ENCODE assay signal across 9 cellular contexts in the genomic region with DNA sequence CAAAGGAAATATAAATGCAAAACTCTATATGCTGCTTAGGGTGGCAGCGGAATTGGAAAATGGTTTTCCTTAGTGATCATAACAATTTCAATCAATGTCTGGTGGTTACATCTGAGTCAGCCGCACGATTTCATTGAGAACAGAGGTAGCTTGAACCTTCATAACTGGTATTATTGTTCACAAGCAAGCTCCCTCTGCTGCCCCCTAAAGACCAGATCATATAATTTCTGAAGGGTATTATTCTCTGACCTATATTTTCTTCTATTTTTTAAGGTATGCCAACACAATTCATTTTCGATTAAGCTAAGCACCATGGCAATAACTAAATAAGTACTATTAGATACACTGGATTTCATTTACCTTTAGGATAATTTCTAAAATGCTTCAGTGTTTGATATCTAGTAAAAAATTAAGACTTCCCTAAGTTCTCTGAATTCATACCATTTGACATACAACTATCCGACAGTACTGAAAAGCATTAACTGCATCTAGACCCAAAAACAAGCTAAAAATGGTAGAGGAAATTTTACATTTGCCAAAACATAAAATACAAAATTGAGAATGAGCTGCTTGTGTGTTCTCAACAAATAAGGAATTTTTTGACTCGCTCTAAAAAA.
DNase-seq lines count a peak whose midpoint lies in the region; ATAC-seq and TF ChIP-seq lines count a peak whose summit lies in the region.
"Had no signal": no experiment of that assay in that cellular context is flagged by ENCODE, and none has a peak within 500 bp of the region (broad histone marks: within the 10 kb centered on the region; RNA-seq: fewer than 3 reads in every experiment).

No MANE protein-coding gene starts in this region.

- no TSS peak for BruUV-seq in PC-3 (replicated peaks; lab: Mats Ljungman, UMichigan)

- TF ChIP-seq CTCF in PC-3 (conservative IDR thresholded peaks at IDR 0.05; ENCODE audit: low read depth, low read length), result peak; percentile 72
- TF ChIP-seq CTCF in retinal pigment epithelial cell (conservative IDR thresholded peaks at IDR 0.05; ENCODE audit: low read depth, low read length), result peak; percentile 63

- CTCF ChIA-PET in PC-3 (lab: Charles Lee), result interaction anchor here (0.7 kb wide), 1 partner anchor 106 kb away, joined by 3 read pairs; no protein-coding TSS in a partner anchor

- no peaks in the 10 kb centered on the region for H3K36me3 ChIP-seq in PC-3 (ENCODE audit: low read depth, low read length)
- H3K36me3 ChIP-seq: BLaER1 had no signal

- no peaks in the 10 kb centered on the region for H3K4me1 ChIP-seq in PC-3 (ENCODE audit: insufficient read depth, low read length)
- H3K4me1 ChIP-seq: BLaER1 had no signal

- H3K79me2 ChIP-seq in PC-3 (ENCODE audit: low read length), result no peaks in the 10 kb centered on the region

- no peak overlapping the region for H3K9ac ChIP-seq in PC-3 (ENCODE audit: low read length)
- H3K9ac ChIP-seq: BLaER1 had no signal

- H3K27ac ChIP-seq in PC-3 (ENCODE audit: low read length), result no peak overlapping the region
- H3K27ac ChIP-seq: BLaER1 had no signal

- intact Hi-C loops in PC-3 (cut with micrococcal nuclease), result no loop called here

- POLR2A ChIA-PET in PC-3 (lab: Charles Lee; ENCODE audit: unreplicated experiment), result no interaction called here

- no peak overlapping the region for H2AFZ ChIP-seq in PC-3 (ENCODE audit: low read length)

- no peaks in the 10 kb centered on the region for H3K9me2 ChIP-seq in PC-3 (replicated peaks; ENCODE audit: low read length)

- no peak overlapping the region for H3K4me2 ChIP-seq in PC-3 (ENCODE audit: low read length)
- H3K4me2 ChIP-seq: BLaER1 had no signal

- ATAC-seq in HG02884 (IDR thresholded peaks at IDR 0.05; ENCODE audit: unreplicated experiment), result peak; percentile 59
- ATAC-seq in PC-3, result no peak
- ATAC-seq in esophagus mucosa, result peak; percentile 48
- no peak for ATAC-seq in HG02763 (IDR thresholded peaks at IDR 0.05; ENCODE audit: unreplicated experiment)

- no peaks in the 10 kb centered on the region for H3F3A ChIP-seq in PC-3 (ENCODE audit: low read length, unreplicated experiment)

- H3K27me3 ChIP-seq in PC-3 (ENCODE audit: low read length), result peaks cover 92% of the 10 kb centered on the region
- H3K27me3 ChIP-seq: BLaER1 had no signal

- no peaks in the 10 kb centered on the region for H4K20me1 ChIP-seq in PC-3 (ENCODE audit: low read length)
- H4K20me1 ChIP-seq: BLaER1 had no signal

- H3K9me3 ChIP-seq in PC-3 (ENCODE audit: low read length), result no peaks in the 10 kb centered on the region
- H3K9me3 ChIP-seq: BLaER1 had no signal

- H3K4me3 ChIP-seq in PC-3 (ENCODE audit: low read length) (no peak overlapping the region), retinal pigment epithelial cell (ENCODE audit: low read length) (no peak overlapping the region)
- H3K4me3 ChIP-seq: BLaER1 had no signal

- DNase-seq in NCI-H146 (lab: John Stamatoyannopoulos, UW) (peak; percentile 6), NCI-H146 treated with DMSO at 0.1 percent for 48 hours (lab: John Stamatoyannopoulos, UW; ENCODE audit: unreplicated experiment) (no peak), PC-3 (peak; percentile 57), retinal pigment epithelial cell (ENCODE audit: low read depth) (no peak), UCSD-AML1 (lab: John Stamatoyannopoulos, UW; ENCODE audit: unreplicated experiment) (no peak)

Comparison
In these comparisons a context has a peak if more than half of its experiments do, and no peak if none do; other contexts are left out.
1. DNase-seq: peak in NCI-H146 (single experiment) and PC-3 (single experiment); none in NCI-H146 treated with DMSO at 0.1 percent for 48 hours (single experiment), retinal pigment epithelial cell (single experiment) and UCSD-AML1 (single experiment).
2. ATAC-seq: peak in HG02884 (single experiment) and esophagus mucosa (single experiment); none in PC-3 (single experiment) and HG02763 (single experiment).